ENCODE assay signal across 20 cellular contexts in genomic region chr1:154575147-154575927, GRCh38. TPM values are rescaled to one million over a fixed set of nuclear protein-coding genes. Genes with fewer than 3 reads are reported as not detected.
DNase-seq lines count a peak whose midpoint lies in the region; ATAC-seq and TF ChIP-seq lines count a peak whose summit lies in the region.
"Had no signal": no experiment of that assay in that cellular context is flagged by ENCODE, and none has a peak within 500 bp of the region (broad histone marks: within the 10 kb centered on the region; RNA-seq: fewer than 3 reads in every experiment).

No MANE protein-coding gene starts in this region.

- TF ChIP-seq CTCF in neural crest cell (conservative IDR thresholded peaks at IDR 0.05) (no peak), colonic mucosa (IDR thresholded peaks at IDR 0.05) (no peak)

- H3K36me3 ChIP-seq in Karpas-422 (ENCODE audit: insufficient read depth, low read length) (no peaks in the 10 kb centered on the region; the same call in 1 of the 2 replicates), colonic mucosa (no peaks in the 10 kb centered on the region)

- peak overlapping the region; percentile 38; the same call in 1 of the 2 replicates for H3K4me3 ChIP-seq in Karpas-422 (ENCODE audit: low read length)
- no peak overlapping the region for H3K4me3 ChIP-seq in colonic mucosa
- H3K4me3 ChIP-seq: gastrocnemius medialis had no signal

- intact Hi-C loops in colonic mucosa (cut with DNase I), result no loop called here

- no peaks in the 10 kb centered on the region for H3K79me2 ChIP-seq in Karpas-422 (ENCODE audit: low read length)

- no peaks in the 10 kb centered on the region for H3K9me3 ChIP-seq in Karpas-422 (ENCODE audit: low read length)
- H3K9me3 ChIP-seq in colonic mucosa, result no peaks in the 10 kb centered on the region
- H3K9me3 ChIP-seq: gastrocnemius medialis had no signal

- H3K4me3 Mint-ChIP-seq in T-helper 2 cell treated with Interferon-gamma antibody and Interleukin-4, amounts not matched to agents 5 μg/mL and 100 μg/mL, for 36 hours, result no peak overlapping the region
- no peak overlapping the region for H3K4me3 Mint-ChIP-seq in activated naive CD8-positive, alpha-beta T cell treated with anti-CD3 and anti-CD28 coated beads, Interleukin-2, amount 10 ng/mL, durations not matched to agents 7 days and 5 days
- peak overlapping the region; percentile 50 for H3K4me3 Mint-ChIP-seq in neural crest cell
- H3K4me3 Mint-ChIP-seq: activated T-helper 1 cell treated with anti-CD3 and anti-CD28 coated beads, Interleukin-12 subunit alpha, Interleukin-12 subunit beta, Interleukin-2, Interleukin-4 antibody, amounts not matched to agents 30 ng/mL and 10 ng/mL and 1 ng/mL, durations not matched to agents 14 hours and 24 hours and 36 hours; mesothelial cell of epicardium had no signal

- no peaks in the 10 kb centered on the region for H3K27me3 Mint-ChIP-seq in T-helper 2 cell treated with Interferon-gamma antibody and Interleukin-4, amounts not matched to agents 5 μg/mL and 100 μg/mL, for 36 hours (ENCODE audit: low read depth)
- H3K27me3 Mint-ChIP-seq in activated naive CD8-positive, alpha-beta T cell treated with anti-CD3 and anti-CD28 coated beads, Interleukin-2, amount 10 ng/mL, durations not matched to agents 7 days and 5 days, result no peaks in the 10 kb centered on the region
- no peaks in the 10 kb centered on the region for H3K27me3 Mint-ChIP-seq in neural crest cell (ENCODE audit: low read depth)

- peak overlapping the region; percentile 96 for H3K27ac ChIP-seq in Karpas-422 (ENCODE audit: low read length)
- no peak overlapping the region for H3K27ac ChIP-seq in colonic mucosa
- H3K27ac ChIP-seq: C4-2B, gastrocnemius medialis, HL-60 had no signal

- POLR2A ChIA-PET in activated naive CD8-positive, alpha-beta T cell treated with anti-CD3 and anti-CD28 coated beads, Interleukin-2, amount 10 ng/mL, durations not matched to agents 7 days and 5 days (lab: Charles Lee), result interaction anchor here (1.2 kb wide), 1 partner anchor 8 kb away, joined by 5 read pairs; the partner anchor contains the start of gene CHRNB2

- H3K36me3 Mint-ChIP-seq in T-helper 2 cell treated with Interferon-gamma antibody and Interleukin-4, amounts not matched to agents 5 μg/mL and 100 μg/mL, for 36 hours (ENCODE audit: low read depth), result peaks cover 13% of the 10 kb centered on the region
- H3K36me3 Mint-ChIP-seq in activated naive CD8-positive, alpha-beta T cell treated with anti-CD3 and anti-CD28 coated beads, Interleukin-2, amount 10 ng/mL, durations not matched to agents 7 days and 5 days, result peaks cover 9% of the 10 kb centered on the region
- H3K36me3 Mint-ChIP-seq in neural crest cell (ENCODE audit: low read depth), result peaks cover 14% of the 10 kb centered on the region

- H3K4me2 ChIP-seq in Karpas-422 (ENCODE audit: low read depth, low read length, poor library complexity, severe bottlenecking), result peak overlapping the region; percentile 67

- peak overlapping the region; percentile 12 for H3K27ac Mint-ChIP-seq in T-helper 2 cell treated with Interferon-gamma antibody and Interleukin-4, amounts not matched to agents 5 μg/mL and 100 μg/mL, for 36 hours
- H3K27ac Mint-ChIP-seq in activated naive CD8-positive, alpha-beta T cell treated with anti-CD3 and anti-CD28 coated beads, Interleukin-2, amount 10 ng/mL, durations not matched to agents 7 days and 5 days, result peak overlapping the region; percentile 3
- H3K27ac Mint-ChIP-seq in neural crest cell (ENCODE audit: unreplicated experiment), result no peak overlapping the region
- H3K27ac Mint-ChIP-seq: mesothelial cell of epicardium had no signal

- H3K9ac ChIP-seq in Karpas-422 (ENCODE audit: low read length), result peak overlapping the region; percentile 63
- no peak overlapping the region for H3K9ac ChIP-seq in colonic mucosa (ENCODE audit: low read depth in 2 of 2, low read length in 2 of 2)

- no peak for DNase-seq in T-helper 2 cell treated with Interferon-gamma antibody and Interleukin-4, amounts not matched to agents 5 μg/mL and 100 μg/mL, for 36 hours (ENCODE audit: low spot score)
- no peak for DNase-seq in T-helper 2 cell
- DNase-seq in Karpas-422, result no peak
- no peak for DNase-seq in activated naive CD8-positive, alpha-beta T cell treated with anti-CD3 and anti-CD28 coated beads, Interleukin-2, amount 10 ng/mL, durations not matched to agents 7 days and 5 days
- no peak for DNase-seq in neural crest cell (ENCODE audit: low read depth, low spot score)
- DNase-seq in effector CD8-positive, alpha-beta T cell (lab: John Stamatoyannopoulos, UW), result no peak
- no peak for DNase-seq in colonic mucosa
- DNase-seq in NCI-H510A treated with DMSO at 0.1 percent for 48 hours (lab: John Stamatoyannopoulos, UW), result no peak
- DNase-seq: gastrocnemius medialis; GF-D8; HCEC 1CT; left cardiac atrium; stimulated activated CD4-positive, alpha-beta T cell treated with anti-CD3 and anti-CD28 coated beads, Interleukin-4, amount 100 ng/mL, for 24 hours; SW 1271 had no signal

- peak; percentile 12 for ATAC-seq in activated naive CD8-positive, alpha-beta T cell treated with anti-CD3 and anti-CD28 coated beads, Interleukin-2, amount 10 ng/mL, durations not matched to agents 7 days and 5 days (ENCODE audit: low read depth)
- ATAC-seq: gastrocnemius medialis, left cardiac atrium had no signal

- H3K9me2 ChIP-seq in Karpas-422 (replicated peaks; ENCODE audit: insufficient read depth, low read length), result no peaks in the 10 kb centered on the region

- H3K4me1 ChIP-seq in Karpas-422 (ENCODE audit: low read length) (peaks cover 81% of the 10 kb centered on the region), colonic mucosa (no peaks in the 10 kb centered on the region)
- H3K4me1 ChIP-seq: gastrocnemius medialis had no signal

- H3K4me1 Mint-ChIP-seq in T-helper 2 cell treated with Interferon-gamma antibody and Interleukin-4, amounts not matched to agents 5 μg/mL and 100 μg/mL, for 36 hours (ENCODE audit: low read depth), result no peaks in the 10 kb centered on the region
- peaks cover 2% of the 10 kb centered on the region for H3K4me1 Mint-ChIP-seq in activated naive CD8-positive, alpha-beta T cell treated with anti-CD3 and anti-CD28 coated beads, Interleukin-2, amount 10 ng/mL, durations not matched to agents 7 days and 5 days
- H3K4me1 Mint-ChIP-seq in neural crest cell, result peaks cover 18% of the 10 kb centered on the region

- H3K27me3 ChIP-seq in Karpas-422 (ENCODE audit: low read length) (no peaks in the 10 kb centered on the region), colonic mucosa (no peaks in the 10 kb centered on the region)
- H3K27me3 ChIP-seq: dorsolateral prefrontal cortex, gastrocnemius medialis had no signal

- no peaks in the 10 kb centered on the region for H3K9me3 Mint-ChIP-seq in T-helper 2 cell treated with Interferon-gamma antibody and Interleukin-4, amounts not matched to agents 5 μg/mL and 100 μg/mL, for 36 hours
- no peaks in the 10 kb centered on the region for H3K9me3 Mint-ChIP-seq in activated naive CD8-positive, alpha-beta T cell treated with anti-CD3 and anti-CD28 coated beads, Interleukin-2, amount 10 ng/mL, durations not matched to agents 7 days and 5 days
- H3K9me3 Mint-ChIP-seq in neural crest cell, result no peaks in the 10 kb centered on the region
- H3K9me3 Mint-ChIP-seq: activated T-helper 1 cell treated with anti-CD3 and anti-CD28 coated beads, Interleukin-12 subunit alpha, Interleukin-12 subunit beta, Interleukin-2, Interleukin-4 antibody, amounts not matched to agents 30 ng/mL and 10 ng/mL and 1 ng/mL, durations not matched to agents 14 hours and 24 hours and 36 hours; mesothelial cell of epicardium had no signal

- H2AFZ ChIP-seq in Karpas-422 (ENCODE audit: low read length), result no peak overlapping the region

- H4K20me1 ChIP-seq in Karpas-422 (ENCODE audit: insufficient read depth, low read depth, low read length), result no peaks in the 10 kb centered on the region

RNA-seq across cellular contexts. Expression of gene CHRNB2, which starts 7.8 kb away (rescaled TPM):
- 0.29 and 0.48 TPM in 2 replicates for total RNA-seq in Karpas-422 (2014; rRNA removed; shearing (Covaris generic); ENCODE audit: low replicate concordance)
- total RNA-seq in activated naive CD8-positive, alpha-beta T cell treated with anti-CD3 and anti-CD28 coated beads, Interleukin-2, amount 10 ng/mL, durations not matched to agents 7 days and 5 days, result not detected
- 8.7 and 10.6 TPM in 2 replicates for total RNA-seq in neural crest cell
- under 1 TPM; 0.07 to 0.16 TPM for total RNA-seq in colonic mucosa
- total RNA-seq: activated T-helper 1 cell treated with anti-CD3 and anti-CD28 coated beads, Interleukin-12 subunit alpha, Interleukin-12 subunit beta, Interleukin-2, Interleukin-4 antibody, amounts not matched to agents 30 ng/mL and 10 ng/mL and 1 ng/mL, durations not matched to agents 14 hours and 24 hours and 36 hours; gastrocnemius medialis; subcutaneous adipose tissue had no signal

RNA-seq across cellular contexts. Expression of gene UBE2Q1, which starts 16.9 kb away (rescaled TPM):
- total RNA-seq in Karpas-422 (2014; rRNA removed; shearing (Covaris generic); ENCODE audit: low replicate concordance), result 41.2 and 42.1 TPM in 2 replicates
- 100 to 1,000 TPM; 106 to 107 TPM for total RNA-seq in activated naive CD8-positive, alpha-beta T cell treated with anti-CD3 and anti-CD28 coated beads, Interleukin-2, amount 10 ng/mL, durations not matched to agents 7 days and 5 days
- total RNA-seq in neural crest cell (89.9 and 94.3 TPM in 2 replicates), colonic mucosa (10 to 100 TPM; 74.1 to 86.1 TPM)

RNA-seq across cellular contexts. Expression of gene ADAR, which starts 32.6 kb away (rescaled TPM):
- 140 and 144 TPM in 2 replicates for total RNA-seq in Karpas-422 (2014; rRNA removed; shearing (Covaris generic); ENCODE audit: low replicate concordance)
- total RNA-seq in activated naive CD8-positive, alpha-beta T cell treated with anti-CD3 and anti-CD28 coated beads, Interleukin-2, amount 10 ng/mL, durations not matched to agents 7 days and 5 days, result 100 to 1,000 TPM; 325 to 338 TPM
- total RNA-seq in neural crest cell (148 and 165 TPM in 2 replicates), colonic mucosa (100 to 1,000 TPM; 115 to 125 TPM)
